Comparison of ENCODE assay signal across 10 cellular contexts in genomic region chr7:150955519-150956394, GRCh38. TPM values are rescaled to one million over a fixed set of nuclear protein-coding genes. Genes with fewer than 3 reads are reported as not detected.
A peak's percentile ranks its signal among the peaks of the same experiment; 100 is the strongest.
DNase-seq lines count a peak whose midpoint lies in the region; FAIRE-seq and TF ChIP-seq lines count a peak whose summit lies in the region.
"Had no signal": no experiment of that assay in that cellular context is flagged by ENCODE, and none has a peak within 500 bp of the region (broad histone marks: within the 10 kb centered on the region; RNA-seq: fewer than 3 reads in every experiment).

No MANE protein-coding gene starts in this region.

- WGBS in adrenal gland, 4 donors: 13 to 38% (median 21%) methylated on average over 8 to 38 of the region's 38 CpGs
- 30% methylated on average over 25 of the region's 38 CpGs for WGBS in smooth muscle cell (ENCODE audit: low lambda C conversion rate)

- H4K20me1 ChIP-seq in smooth muscle cell (ENCODE audit: low read depth): no peaks in the 10 kb centered on the region

- intact Hi-C loops in adrenal gland (cut with DNase I) (no loop called here), kidney (cut with DNase I) (no loop called here)

- H3F3A ChIP-seq in smooth muscle cell (ENCODE audit: low read depth): peaks cover 5% of the 10 kb centered on the region

- H3K4me3 ChIP-seq in adrenal gland (peak overlapping the region in 1 of 4 donors; percentile 37), kidney (ENCODE audit: low read length in 2 of 2) (no peak overlapping the region), smooth muscle cell (peak overlapping the region; percentile 26)

- no peaks in the 10 kb centered on the region for H3K36me3 ChIP-seq in adrenal gland (replicated peaks in 1 of 2)
- H3K36me3 ChIP-seq in kidney (ENCODE audit: control insufficient read depth in 1 of 2, insufficient read depth in 2 of 2, low read length in 2 of 2): no peaks in the 10 kb centered on the region
- no peaks in the 10 kb centered on the region for H3K36me3 ChIP-seq in smooth muscle cell (ENCODE audit: low read depth)

- no peak overlapping the region for H2AFZ ChIP-seq in smooth muscle cell (ENCODE audit: low read depth)

- peak in 1 of 6 experiments; percentile 24 for TF ChIP-seq CTCF in adrenal gland (IDR thresholded peaks at IDR 0.05)
- no peak for TF ChIP-seq CTCF in kidney (IDR thresholded peaks at IDR 0.05; ENCODE audit: borderline replicate concordance, extremely low read depth, insufficient read depth)
- no peak for TF ChIP-seq CTCF in smooth muscle cell (IDR thresholded peaks at IDR 0.05; ENCODE audit: borderline replicate concordance, insufficient read depth, poor library complexity, severe bottlenecking)

- H3K27ac ChIP-seq in adrenal gland: peak overlapping the region in 1 of 5 donors; percentile 65
- H3K27ac ChIP-seq in kidney (ENCODE audit: low read depth in 2 of 2, low read length in 2 of 2): no peak overlapping the region
- H3K27ac ChIP-seq in smooth muscle cell (ENCODE audit: low read depth): no peak overlapping the region

- peaks cover 3% of the 10 kb centered on the region for H3K79me2 ChIP-seq in smooth muscle cell (ENCODE audit: low read depth)

- H3K9me3 ChIP-seq in adrenal gland (replicated peaks in 1 of 3) (no peaks in the 10 kb centered on the region), kidney (ENCODE audit: control insufficient read depth in 1 of 2, low read length in 2 of 2) (no peaks in the 10 kb centered on the region), smooth muscle cell (replicated peaks; ENCODE audit: low read depth) (no peaks in the 10 kb centered on the region)

- peak; percentile 14 to 94 (median 92) for DNase-seq in NCI-H1417 (lab: John Stamatoyannopoulos, UW)
- DNase-seq in adrenal gland: peak; percentile 51 to 87 (median 63)
- DNase-seq in kidney: peak; percentile 89
- peak; percentile 41 for DNase-seq in smooth muscle cell (lab: John Stamatoyannopoulos, UW; ENCODE audit: unreplicated experiment)
- no peak for DNase-seq in D341Med (ENCODE audit: low spot score)
- no peak for DNase-seq in epidermal melanocyte (ENCODE audit: insufficient read length, low spot score)
- no peak for DNase-seq in SIG-M5 (lab: John Stamatoyannopoulos, UW)
- DNase-seq in Kasumi-1 (lab: John Stamatoyannopoulos, UW): no peak
- DNase-seq: GF-D8 had no signal

- FAIRE-seq in kidney (lab: Jason Lieb, UNC): no peak

- H3K4me1 ChIP-seq in adrenal gland (replicated peaks in 1 of 2): peaks cover 6% of the 10 kb centered on the region in 2 donors
- H3K4me1 ChIP-seq in kidney (ENCODE audit: control insufficient read depth in 1 of 2, insufficient read depth in 1 of 2, low read depth in 1 of 2, low read length in 2 of 2): peaks cover 0 to 9% of the 10 kb centered on the region in 2 donors
- peaks cover 14% of the 10 kb centered on the region for H3K4me1 ChIP-seq in smooth muscle cell (ENCODE audit: low read depth)

- TF ChIP-seq POLR2A in adrenal gland (IDR thresholded peaks at IDR 0.05): no peak

- no peaks in the 10 kb centered on the region for H3K27me3 ChIP-seq in adrenal gland
- no peaks in the 10 kb centered on the region for H3K27me3 ChIP-seq in smooth muscle cell (ENCODE audit: low read depth)

- H3K9ac ChIP-seq in kidney (ENCODE audit: low read length in 2 of 2) (no peak overlapping the region), smooth muscle cell (ENCODE audit: low read depth) (no peak overlapping the region)

- peak overlapping the region; percentile 85 for H3K4me2 ChIP-seq in smooth muscle cell

RNA-seq across cellular contexts. Expression of gene KCNH2, which starts 22.4 kb away (rescaled TPM):
- total RNA-seq in adrenal gland (10 to 100 TPM in 1 of 8 donors, 1 to 10 TPM in 7; 1.1 to 10.7 (median 4.5) TPM), kidney (1.3 TPM), smooth muscle cell (12.9 and 13.3 TPM in 2 replicates)
- polyA plus RNA-seq in adrenal gland (10 to 100 TPM in 1 of 3 donors, 1 to 10 TPM in 2; 4.5 to 18.7 (median 6.8) TPM), kidney (ENCODE audit: insufficient read depth, low read depth, low replicate concordance) (1.5 TPM), smooth muscle cell (32.1 and 37.7 TPM in 2 replicates)

RNA-seq across cellular contexts. Expression of gene NOS3, which starts 35.1 kb away (rescaled TPM):
- total RNA-seq in adrenal gland: 10 to 100 TPM in 7 of 8 donors, 1 to 10 TPM in 1; 8.8 to 26.5 (median 15.6) TPM
- 10 to 100 TPM in 2 of 3 donors, 1 to 10 TPM in 1; 2.2 to 23.3 (median 14.9) TPM for polyA plus RNA-seq in adrenal gland
- 51.7 TPM for total RNA-seq in kidney
- polyA plus RNA-seq in kidney (ENCODE audit: insufficient read depth, low read depth, low replicate concordance): 9.3 TPM
- total RNA-seq in smooth muscle cell: 3.4 and 6.2 TPM in 2 replicates
- polyA plus RNA-seq in smooth muscle cell: 7.8 and 11.7 TPM in 2 replicates
- total RNA-seq: chondrocyte had no signal

Comparison
In these comparisons a context has a peak if more than half of its experiments do, and no peak if none do; other contexts are left out.
1. DNase-seq: peak in NCI-H1417 (3 of 3), adrenal gland (7 of 7), kidney (single experiment) and smooth muscle cell (single experiment); none in D341Med (single experiment), epidermal melanocyte (single experiment), SIG-M5 (single experiment) and Kasumi-1 (0 of 2).